Comparison of ENCODE assay signal across 15 cellular contexts in the genomic region with DNA sequence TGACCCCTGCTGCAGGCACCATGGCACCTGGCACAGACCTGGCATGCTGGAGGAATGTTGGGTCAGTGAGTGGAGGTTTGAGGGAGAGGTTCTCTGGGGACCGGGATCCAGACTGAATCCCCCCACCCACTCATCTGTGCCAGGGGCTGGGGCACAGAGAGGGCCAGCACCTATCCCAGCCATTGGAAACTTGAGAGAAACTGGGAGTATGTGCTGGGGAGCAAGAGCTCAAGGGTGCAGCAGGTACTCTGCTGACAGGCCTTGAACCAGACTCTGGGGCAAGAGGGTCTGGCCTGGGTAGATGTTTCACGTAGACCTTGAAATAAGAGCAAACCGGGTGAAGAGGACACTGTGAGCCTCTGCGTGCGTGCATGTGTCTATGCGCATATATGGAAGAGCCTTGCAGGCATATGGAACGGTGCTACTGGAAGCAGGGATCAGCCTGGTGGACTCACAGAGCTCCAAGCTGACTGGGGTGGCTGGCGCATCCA. TPM values are rescaled to one million over a fixed set of nuclear protein-coding genes. Genes with fewer than 3 reads are reported as not detected.
DNase-seq lines count a peak whose midpoint lies in the region; ATAC-seq and TF ChIP-seq lines count a peak whose summit lies in the region.
"Had no signal": no experiment of that assay in that cellular context is flagged by ENCODE, and none has a peak within 500 bp of the region (broad histone marks: within the 10 kb centered on the region; RNA-seq: fewer than 3 reads in every experiment).

No MANE protein-coding gene starts in this region.

- DNase-seq in cardiac septum (ENCODE audit: low spot score) = peak; percentile 54
- DNase-seq in right cardiac atrium = no peak
- peak; percentile 32 for DNase-seq in chondrocyte (ENCODE audit: low spot score)
- no peak for DNase-seq in omental fat pad (ENCODE audit: low spot score)
- DNase-seq in type B pancreatic cell (ENCODE audit: extremely low spot score, unreplicated experiment) = peak; percentile 49
- DNase-seq in thyroid gland = no peak
- DNase-seq: NCI-H1417, NCI-H1930, NCI-H2171 treated with DMSO at 0.1 percent for 48 hours, NCI-H510A had no signal

- H3K9me3 Mint-ChIP-seq in chondrocyte (ENCODE audit: low read depth) (no peaks in the 10 kb centered on the region), type B pancreatic cell (no peaks in the 10 kb centered on the region)
- H3K9me3 Mint-ChIP-seq: IgD-negative memory B cell had no signal

- H3K4me3 ChIP-seq in right cardiac atrium (ENCODE audit: low read length) = no peak overlapping the region
- no peak overlapping the region for H3K4me3 ChIP-seq in thyroid gland (replicated peaks in 1 of 3)
- H3K4me3 ChIP-seq: A549 had no signal

- H3K36me3 Mint-ChIP-seq in chondrocyte (ENCODE audit: low read depth) = no peaks in the 10 kb centered on the region
- H3K36me3 Mint-ChIP-seq in type B pancreatic cell = no peaks in the 10 kb centered on the region
- H3K36me3 Mint-ChIP-seq: CD14-positive monocyte, IgD-negative memory B cell had no signal

- no peak overlapping the region for H3K27ac ChIP-seq in right cardiac atrium (ENCODE audit: low read length)
- H3K27ac ChIP-seq in thyroid gland = no peak overlapping the region
- H3K27ac ChIP-seq: A549 had no signal

- TF ChIP-seq CTCF in chondrocyte (IDR thresholded peaks at IDR 0.05) (no peak), omental fat pad (IDR thresholded peaks at IDR 0.05) (no peak), type B pancreatic cell (conservative IDR thresholded peaks at IDR 0.05) (no peak), thyroid gland (IDR thresholded peaks at IDR 0.05) (no peak)

- no peak overlapping the region for H3K27ac Mint-ChIP-seq in chondrocyte (ENCODE audit: unreplicated experiment)
- no peak overlapping the region for H3K27ac Mint-ChIP-seq in type B pancreatic cell
- H3K27ac Mint-ChIP-seq: IgD-negative memory B cell had no signal

- no peaks in the 10 kb centered on the region for H3K27me3 ChIP-seq in right cardiac atrium (ENCODE audit: control insufficient read depth, insufficient read depth)
- no peaks in the 10 kb centered on the region for H3K27me3 ChIP-seq in thyroid gland

- H3K4me1 Mint-ChIP-seq in chondrocyte (ENCODE audit: low read depth) (no peaks in the 10 kb centered on the region), type B pancreatic cell (ENCODE audit: unreplicated experiment) (peaks cover 7% of the 10 kb centered on the region)
- H3K4me1 Mint-ChIP-seq: CD14-positive monocyte had no signal

- no peak overlapping the region for H3K4me3 Mint-ChIP-seq in chondrocyte (ENCODE audit: unreplicated experiment)
- H3K4me3 Mint-ChIP-seq in type B pancreatic cell = no peak overlapping the region
- H3K4me3 Mint-ChIP-seq: IgD-negative memory B cell had no signal

- H3K9me3 ChIP-seq in right cardiac atrium (ENCODE audit: control insufficient read depth, low read length) (no peaks in the 10 kb centered on the region), thyroid gland (no peaks in the 10 kb centered on the region)
- H3K9me3 ChIP-seq: A549, Caco-2 had no signal

- no peak for ATAC-seq in right cardiac atrium
- peak; percentile 15 for ATAC-seq in omental fat pad (ENCODE audit: low FRiP score)
- no peak for ATAC-seq in GM18867 (IDR thresholded peaks at IDR 0.05; ENCODE audit: unreplicated experiment)
- ATAC-seq: A549 had no signal

- intact Hi-C loops in cardiac septum (cut with DNase I) = no loop called here
- intact Hi-C loops in right cardiac atrium (cut with DNase I) = loop anchor here (10.0 kb wide), 3 partner anchors 197 to 427 kb away; no protein-coding TSS in a partner anchor
- intact Hi-C loops in thyroid gland (cut with DNase I) = loop anchor here (10.0 kb wide), 2 partner anchors 197 to 617 kb away; no protein-coding TSS in a partner anchor

- H3K4me1 ChIP-seq in right cardiac atrium (ENCODE audit: control insufficient read depth, insufficient read depth, low read length) (no peaks in the 10 kb centered on the region), thyroid gland (peaks cover 2% of the 10 kb centered on the region in 2 donors)
- H3K4me1 ChIP-seq: A549 had no signal

- H3K27me3 Mint-ChIP-seq in chondrocyte (ENCODE audit: low read depth) = no peaks in the 10 kb centered on the region
- peaks cover 3% of the 10 kb centered on the region for H3K27me3 Mint-ChIP-seq in type B pancreatic cell

- WGBS in right cardiac atrium = 90% methylated on average over 8 of the region's 8 CpGs
- 95 to 98% methylated on average over 8 of the region's 8 CpGs for WGBS in thyroid gland, 2 donors

- H3K36me3 ChIP-seq in thyroid gland = no peaks in the 10 kb centered on the region

- TF ChIP-seq POLR2A in thyroid gland (IDR thresholded peaks at IDR 0.05) = no peak

RNA-seq across cellular contexts. Expression of a gene that starts 8.8 kb away (rescaled TPM):
- total RNA-seq in cardiac septum (22.4 TPM), right cardiac atrium (1 to 10 TPM; 1.3 to 4.3 (median 1.9) TPM), chondrocyte (1.7 to 18.1 TPM (median 2.1 TPM) in 3 replicates), omental fat pad (1 to 10 TPM in 3 of 4 donors, under 1 TPM in 1; 0.79 to 7.5 (median 2.1) TPM), type B pancreatic cell (ENCODE audit: low replicate concordance) (1.7 and 3.2 TPM in 2 replicates), thyroid gland (1 to 10 TPM in 2 of 4 donors, under 1 TPM in 1, not detected in 1; 0.67 to 1.4 (median 1.0) TPM)
- 1.2 TPM for polyA plus RNA-seq in right cardiac atrium
- polyA plus RNA-seq: CD14-positive monocyte, IgD-negative memory B cell had no signal

RNA-seq across cellular contexts. Expression of a gene that starts 40.6 kb away (rescaled TPM):
- total RNA-seq in cardiac septum (412 TPM), right cardiac atrium (100 to 1,000 TPM; 355 to 493 (median 433) TPM), chondrocyte (774 to 814 TPM (median 795 TPM) in 3 replicates), omental fat pad (100 to 1,000 TPM; 384 to 931 (median 640) TPM), type B pancreatic cell (ENCODE audit: low replicate concordance) (1,253 and 1,650 TPM in 2 replicates), thyroid gland (100 to 1,000 TPM; 455 to 777 (median 561) TPM)
- polyA plus RNA-seq in right cardiac atrium = 887 TPM

Comparison
In these comparisons a context has a peak if more than half of its experiments do, and no peak if none do; other contexts are left out.
1. DNase-seq: peak in cardiac septum (single experiment), chondrocyte (single experiment) and type B pancreatic cell (single experiment); none in right cardiac atrium (0 of 3), omental fat pad (single experiment) and thyroid gland (0 of 2).